8 cellular contexts compared by ENCODE assay signal in the genomic region with DNA sequence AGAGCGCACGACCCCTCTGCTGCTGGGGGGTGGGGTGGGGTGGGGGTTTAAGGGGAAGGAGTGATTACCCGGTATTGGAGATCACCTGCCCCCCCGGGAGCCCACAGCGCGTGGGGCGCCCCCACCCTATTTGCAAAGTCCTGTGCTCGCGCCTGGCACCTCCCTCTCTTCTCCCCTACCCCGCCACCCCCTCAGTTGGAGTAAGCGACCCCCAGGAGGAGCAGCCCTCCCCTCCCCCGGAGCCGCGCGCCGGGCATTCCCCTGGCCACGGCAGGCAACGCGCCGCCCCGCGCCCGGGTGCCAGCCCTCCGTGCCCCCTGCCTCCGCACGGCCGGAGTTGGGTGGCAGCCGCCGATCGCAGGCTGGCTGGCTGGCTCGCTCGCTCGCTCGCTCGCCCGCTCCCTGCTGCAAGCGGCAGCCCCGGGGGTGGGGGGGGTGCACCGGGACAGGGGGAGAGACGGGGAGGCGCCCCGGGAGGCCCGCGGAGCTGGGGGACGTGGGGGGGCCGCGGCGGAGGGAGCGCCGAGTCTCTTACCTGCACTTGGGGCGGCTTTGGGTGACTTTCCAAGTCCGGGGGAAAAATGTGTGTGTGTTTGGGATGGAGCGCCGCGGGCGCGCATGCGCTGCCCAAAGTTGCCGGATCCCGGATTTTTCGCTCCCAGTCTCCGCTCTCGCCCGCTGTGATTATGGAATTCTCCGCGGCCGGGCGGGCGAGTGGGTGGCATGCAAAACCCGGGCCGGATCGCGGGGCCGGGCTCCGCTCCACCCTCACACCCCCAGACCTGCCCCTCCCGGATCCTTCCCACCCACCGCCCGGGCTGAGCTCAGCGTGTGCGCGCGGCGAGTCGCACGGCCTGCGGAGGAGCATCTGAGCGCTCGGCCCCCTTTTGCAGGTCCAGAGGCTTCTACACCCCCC.
DNase-seq lines count a peak whose midpoint lies in the region; ATAC-seq and TF ChIP-seq lines count a peak whose summit lies in the region.

A gene with protein sequence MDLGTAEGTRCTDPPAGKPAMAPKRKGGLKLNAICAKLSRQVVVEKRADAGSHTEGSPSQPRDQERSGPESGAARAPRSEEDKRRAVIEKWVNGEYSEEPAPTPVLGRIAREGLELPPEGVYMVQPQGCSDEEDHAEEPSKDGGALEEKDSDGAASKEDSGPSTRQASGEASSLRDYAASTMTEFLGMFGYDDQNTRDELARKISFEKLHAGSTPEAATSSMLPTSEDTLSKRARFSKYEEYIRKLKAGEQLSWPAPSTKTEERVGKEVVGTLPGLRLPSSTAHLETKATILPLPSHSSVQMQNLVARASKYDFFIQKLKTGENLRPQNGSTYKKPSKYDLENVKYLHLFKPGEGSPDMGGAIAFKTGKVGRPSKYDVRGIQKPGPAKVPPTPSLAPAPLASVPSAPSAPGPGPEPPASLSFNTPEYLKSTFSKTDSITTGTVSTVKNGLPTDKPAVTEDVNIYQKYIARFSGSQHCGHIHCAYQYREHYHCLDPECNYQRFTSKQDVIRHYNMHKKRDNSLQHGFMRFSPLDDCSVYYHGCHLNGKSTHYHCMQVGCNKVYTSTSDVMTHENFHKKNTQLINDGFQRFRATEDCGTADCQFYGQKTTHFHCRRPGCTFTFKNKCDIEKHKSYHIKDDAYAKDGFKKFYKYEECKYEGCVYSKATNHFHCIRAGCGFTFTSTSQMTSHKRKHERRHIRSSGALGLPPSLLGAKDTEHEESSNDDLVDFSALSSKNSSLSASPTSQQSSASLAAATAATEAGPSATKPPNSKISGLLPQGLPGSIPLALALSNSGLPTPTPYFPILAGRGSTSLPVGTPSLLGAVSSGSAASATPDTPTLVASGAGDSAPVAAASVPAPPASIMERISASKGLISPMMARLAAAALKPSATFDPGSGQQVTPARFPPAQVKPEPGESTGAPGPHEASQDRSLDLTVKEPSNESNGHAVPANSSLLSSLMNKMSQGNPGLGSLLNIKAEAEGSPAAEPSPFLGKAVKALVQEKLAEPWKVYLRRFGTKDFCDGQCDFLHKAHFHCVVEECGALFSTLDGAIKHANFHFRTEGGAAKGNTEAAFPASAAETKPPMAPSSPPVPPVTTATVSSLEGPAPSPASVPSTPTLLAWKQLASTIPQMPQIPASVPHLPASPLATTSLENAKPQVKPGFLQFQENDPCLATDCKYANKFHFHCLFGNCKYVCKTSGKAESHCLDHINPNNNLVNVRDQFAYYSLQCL (N-terminal part only) (minus strand): TSS at position 618 of the 916 bp plus-strand sequence. CDS start 102,757 bp downstream, outside the sequence.

- peak within 1 kb of the TSS; percentile 55 for H3K4me3 Mint-ChIP-seq in central memory CD8-positive, alpha-beta T cell

- peak within 1 kb of the TSS; percentile 54 for H3K4me3 ChIP-seq in skeletal muscle cell (ENCODE audit: low read depth, low read length)

- peaks cover 73% of the 10 kb centered on the region for H3K27me3 Mint-ChIP-seq in central memory CD8-positive, alpha-beta T cell

- H3K9me3 Mint-ChIP-seq in central memory CD8-positive, alpha-beta T cell: no peaks in the 10 kb centered on the region

- no peak for ATAC-seq in central memory CD8-positive, alpha-beta T cell (replicated peaks; ENCODE audit: extremely low read depth, poor library complexity, severe bottlenecking)
- ATAC-seq in HG02852 (IDR thresholded peaks at IDR 0.05; ENCODE audit: unreplicated experiment) (no peak), GM21619 (IDR thresholded peaks at IDR 0.05; ENCODE audit: unreplicated experiment) (no peak)

- peak; percentile 63 for DNase-seq in AG09319 (ENCODE audit: extremely low read depth, low read depth)
- DNase-seq in HK-2 (ENCODE audit: unreplicated experiment): peak; percentile 76
- peak; percentile 94 for DNase-seq in NCI-H82 treated with DMSO at 0.1 percent for 48 hours (lab: John Stamatoyannopoulos, UW; ENCODE audit: unreplicated experiment)
- no peak for DNase-seq in central memory CD8-positive, alpha-beta T cell (ENCODE audit: low spot score in 2 of 2)
- DNase-seq in inferior parietal cortex (ENCODE audit: extremely low spot score): peak; percentile 66
- peak; percentile 54 for DNase-seq in skeletal muscle cell (ENCODE audit: low read depth)

- no peak within 1 kb of the TSS for H3K27ac Mint-ChIP-seq in central memory CD8-positive, alpha-beta T cell (ENCODE audit: low read depth)

- no peak for TF ChIP-seq CTCF in AG09319 (IDR thresholded peaks at IDR 0.05; ENCODE audit: low read depth, low read length)

- peaks cover 7% of the 10 kb centered on the region for H3K4me1 Mint-ChIP-seq in central memory CD8-positive, alpha-beta T cell

- no peaks in the 10 kb centered on the region for H3K36me3 Mint-ChIP-seq in central memory CD8-positive, alpha-beta T cell (ENCODE audit: insufficient read depth)

Comparison
In these comparisons a context has a peak if more than half of its experiments do, and no peak if none do; other contexts are left out.
1. DNase-seq: peak in AG09319 (single experiment), HK-2 (single experiment), NCI-H82 treated with DMSO at 0.1 percent for 48 hours (single experiment), inferior parietal cortex (single experiment) and skeletal muscle cell (single experiment); none in central memory CD8-positive, alpha-beta T cell (0 of 2).